ENCODE assay signal across 9 cellular contexts in the genomic region with DNA sequence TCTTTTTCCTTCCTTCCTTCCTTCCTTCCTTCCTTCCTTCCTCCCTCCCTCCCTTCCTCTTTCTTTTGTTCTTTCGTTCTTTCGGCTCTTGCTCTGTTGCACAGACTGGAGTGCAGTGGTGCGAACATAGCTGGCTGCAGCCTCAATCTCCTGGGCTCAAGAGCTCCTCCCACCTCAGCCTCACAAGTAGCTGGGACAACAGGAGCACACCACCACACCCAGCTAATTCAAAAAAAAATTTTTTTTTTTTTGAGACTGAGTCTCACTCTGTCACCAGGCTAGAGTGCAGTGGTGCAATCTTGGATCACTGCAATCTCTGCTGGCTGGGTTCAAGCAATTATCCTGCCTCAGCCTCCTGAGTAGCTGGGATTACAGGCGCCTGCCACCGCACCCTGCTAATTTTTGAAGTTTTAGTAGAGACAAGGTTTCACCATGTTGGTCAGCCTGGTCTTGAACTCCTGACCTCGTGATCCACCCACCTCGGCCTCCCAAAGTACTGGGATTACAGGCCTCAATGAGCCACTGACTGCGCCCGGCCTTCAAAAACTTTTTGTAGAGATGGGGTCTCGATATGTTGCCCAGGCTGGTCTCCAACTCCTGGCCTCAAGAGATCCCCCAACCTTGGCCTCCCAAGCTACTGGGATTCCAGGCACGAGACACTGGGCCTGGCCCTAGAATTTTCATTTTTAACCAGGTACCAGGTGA. TPM values are rescaled to one million over a fixed set of nuclear protein-coding genes. Genes with fewer than 3 reads are reported as not detected.
"Had no signal": no experiment of that assay in that cellular context is flagged by ENCODE, and none has a peak within 500 bp of the region (broad histone marks: within the 10 kb centered on the region; RNA-seq: fewer than 3 reads in every experiment).

No MANE protein-coding gene starts in this region.

RNA-seq across cellular contexts. Expression of a gene that starts 13.3 kb away (rescaled TPM):
- total RNA-seq: HepG2, HT1080, IMR-90, NCI-H460, PC-9, Peyer's patch, Right ventricle myocardium inferior, RPMI7951, SJSA1 had no signal

RNA-seq across cellular contexts. Expression of a gene that starts 24.0 kb away (rescaled TPM):
- total RNA-seq: PC-9 had no signal
